In the genomic region with DNA sequence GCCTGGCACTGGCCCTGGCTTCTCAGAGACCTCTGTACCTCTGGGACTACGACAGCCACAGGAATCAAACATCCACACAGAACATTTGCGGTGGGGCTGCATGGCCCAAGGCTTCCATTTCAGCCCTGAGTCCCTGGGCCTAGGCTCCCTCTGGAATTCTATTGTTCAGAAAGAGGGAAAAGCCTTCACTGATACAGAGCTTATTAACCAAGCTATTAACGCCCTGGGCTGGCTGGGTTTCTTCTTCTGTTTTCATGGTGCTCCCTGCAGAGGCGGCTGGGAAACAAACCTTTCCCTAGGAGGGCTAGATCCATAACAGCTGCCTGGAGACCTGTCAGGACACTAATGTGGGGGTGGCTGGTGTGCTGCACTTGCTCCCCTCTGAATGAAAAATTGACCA, we compare ENCODE assay signal across 19 cellular contexts.
"Had no signal": no experiment of that assay in that cellular context is flagged by ENCODE, and none has a peak within 500 bp of the region (broad histone marks: within the 10 kb centered on the region; RNA-seq: fewer than 3 reads in every experiment).

No MANE protein-coding gene starts in this region.

- H3K36me3 ChIP-seq: spleen, tibial nerve had no signal

- H3K4me1 ChIP-seq: foreskin keratinocyte, testis, tibial nerve had no signal

- FAIRE-seq: endothelial cell of umbilical vein had no signal

- H3K27ac ChIP-seq: foreskin keratinocyte, spleen, testis, tibial nerve had no signal

- H3K4me3 Mint-ChIP-seq: naive B cell; nephron progenitor cell; stimulated activated naive B cell treated with anti-CD40 and anti-IgM and Interleukin-4, amounts not matched to agents 10 μg/mL and 1 μg/mL and 100 μg/mL, for 72 hours; stimulated activated naive CD8-positive, alpha-beta T cell treated with anti-CD3 and anti-CD28 coated beads, Interleukin-15, amount 100 ng/mL, for 72 hours had no signal

- H3K27me3 Mint-ChIP-seq: stimulated activated naive CD8-positive, alpha-beta T cell treated with anti-CD3 and anti-CD28 coated beads, Interleukin-15, amount 100 ng/mL, for 72 hours had no signal

- H3K27me3 ChIP-seq: foreskin keratinocyte, spleen, testis, tibial nerve had no signal

- H3K9me3 ChIP-seq: testis had no signal

- H3K4me3 ChIP-seq: lung, spleen, testis, tibial nerve had no signal

- DNase-seq: erythroblast; foreskin keratinocyte; left colon; left ventricle myocardium superior; mesenchymal stem cell; naive B cell; nephron progenitor cell; posterior cingulate gyrus; spleen; stimulated activated CD4-positive, alpha-beta T cell treated with anti-CD3 and anti-CD28 coated beads, Interleukin-15, amount 100 ng/mL, for 24 hours; stimulated activated CD4-positive, alpha-beta T cell treated with anti-CD3 and anti-CD28 coated beads, Interleukin-1b, Interleukin-23, amount 100 ng/mL, for 48 hours; stimulated activated CD4-positive, alpha-beta T cell treated with anti-CD3 and anti-CD28 coated beads, Interleukin-4, amount 100 ng/mL, for 4 hours; stimulated activated naive B cell treated with anti-CD40 and anti-IgM and Interleukin-4, amounts not matched to agents 10 μg/mL and 1 μg/mL and 100 μg/mL, for 72 hours; stimulated activated naive CD8-positive, alpha-beta T cell treated with anti-CD3 and anti-CD28 coated beads, Interleukin-15, amount 100 ng/mL, for 72 hours; testis had no signal

- H3K36me3 Mint-ChIP-seq: stimulated activated naive B cell treated with anti-CD40 and anti-IgM and Interleukin-4, amounts not matched to agents 10 μg/mL and 1 μg/mL and 100 μg/mL, for 72 hours had no signal

- ATAC-seq: foreskin keratinocyte; left colon; left ventricle myocardium superior; sciatic nerve; stimulated activated naive B cell treated with anti-CD40 and anti-IgM and Interleukin-4, amounts not matched to agents 10 μg/mL and 1 μg/mL and 100 μg/mL, for 72 hours; stimulated activated naive CD8-positive, alpha-beta T cell treated with anti-CD3 and anti-CD28 coated beads, Interleukin-15, amount 100 ng/mL, for 72 hours had no signal

- H3K27ac Mint-ChIP-seq: naive B cell; nephron progenitor cell; stimulated activated naive B cell treated with anti-CD40 and anti-IgM and Interleukin-4, amounts not matched to agents 10 μg/mL and 1 μg/mL and 100 μg/mL, for 72 hours; stimulated activated naive CD8-positive, alpha-beta T cell treated with anti-CD3 and anti-CD28 coated beads, Interleukin-15, amount 100 ng/mL, for 72 hours had no signal

- H3K4me1 Mint-ChIP-seq: naive B cell; stimulated activated naive B cell treated with anti-CD40 and anti-IgM and Interleukin-4, amounts not matched to agents 10 μg/mL and 1 μg/mL and 100 μg/mL, for 72 hours; stimulated activated naive CD8-positive, alpha-beta T cell treated with anti-CD3 and anti-CD28 coated beads, Interleukin-15, amount 100 ng/mL, for 72 hours had no signal
